In the genomic region with DNA sequence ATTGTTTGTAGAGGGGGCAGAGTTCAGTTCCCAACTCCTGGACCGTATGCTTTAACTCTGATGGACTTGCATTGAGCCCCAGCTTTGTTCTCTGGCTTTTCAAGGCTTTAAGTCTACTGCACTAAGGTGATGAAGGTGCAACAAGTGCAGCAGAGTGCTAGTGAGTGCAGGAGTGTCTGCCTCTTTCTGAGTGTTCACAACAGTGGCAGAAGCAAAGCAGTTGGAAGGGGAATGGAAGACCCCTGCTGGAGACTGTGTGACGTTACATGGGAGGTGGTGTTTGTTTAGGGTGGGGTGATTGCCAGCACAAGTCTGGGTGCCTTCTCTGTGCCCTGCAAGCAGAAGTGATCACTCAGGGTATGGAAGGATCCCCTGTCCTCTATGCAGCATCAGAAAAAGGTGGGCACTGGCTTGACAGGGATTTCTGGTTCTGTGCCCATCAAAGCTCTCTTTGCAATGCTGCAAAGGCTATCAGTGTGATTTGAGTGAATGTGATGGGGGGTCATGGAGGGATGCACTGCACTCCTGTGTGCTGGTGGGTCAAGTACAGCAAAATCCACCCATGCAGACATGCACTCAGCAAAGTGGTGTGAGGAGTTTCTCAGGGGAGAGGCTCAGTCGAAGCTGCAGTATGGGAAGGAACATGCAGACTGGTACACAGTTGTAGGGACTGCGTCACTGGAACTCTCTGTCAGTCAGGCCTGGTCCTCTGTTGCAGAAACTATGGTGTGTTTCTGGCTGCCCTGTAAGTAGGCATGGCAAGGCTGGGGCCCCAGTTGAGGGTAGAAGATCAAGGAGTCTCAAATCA, we compare ENCODE assay signal across 1 cellular context.
TF ChIP-seq lines count a peak whose summit lies in the region.

No MANE protein-coding gene starts in this region.

TF ChIP-seq in H1, 55 proteins besides CTCF, POLR2A, EP300 and RAD21:
- TF ChIP-seq SIRT6 (IDR thresholded peaks at IDR 0.05; ENCODE audit: low read length) (no peak), NANOG (IDR thresholded peaks at IDR 0.05; ENCODE audit: insufficient read depth, low read depth, low read length, poor library complexity, severe bottlenecking) (no peak), HDAC2 (IDR thresholded peaks at IDR 0.05; ENCODE audit: borderline replicate concordance in 1 of 2, low read depth in 2 of 2, low read length in 2 of 2) (no peak)
